ENCODE assay signal across 1 cellular context in genomic region chr6:80633412-80633811, GRCh38.
A peak's percentile ranks its signal among the peaks of the same experiment; 100 is the strongest.
TF ChIP-seq lines count a peak whose summit lies in the region.

No MANE protein-coding gene starts in this region.

TF ChIP-seq in K562, 482 proteins besides CTCF, POLR2A, EP300 and RAD21 (continued from another document):
- TF ChIP-seq ZNF609 (CRISPR knock-in tag; IDR thresholded peaks at IDR 0.05; ENCODE audit: borderline replicate concordance) (no peak), HMGN3 (IDR thresholded peaks at IDR 0.05; ENCODE audit: borderline replicate concordance, extremely low read depth, insufficient read length, low read depth, low read length) (no peak), MAFF (IDR thresholded peaks at IDR 0.05; ENCODE audit: low read length) (peak; percentile 59), HEY1 (CRISPR knock-in tag; IDR thresholded peaks at IDR 0.05; ENCODE audit: borderline replicate concordance) (no peak)
TF ChIP-seq in K562: peak in this region for 3.
